ENCODE assay signal across 1 cellular context in genomic region chr9:112921549-112921948, GRCh38.
TF ChIP-seq lines count a peak whose summit lies in the region.

No MANE protein-coding gene starts in this region.

TF ChIP-seq in K562, 482 proteins besides CTCF, POLR2A, EP300 and RAD21 (continued from another document and continues in another):
- no peak for TF ChIP-seq MGA (IDR thresholded peaks at IDR 0.05)
- no peak for TF ChIP-seq CREB3L1 (IDR thresholded peaks at IDR 0.05; ENCODE audit: borderline replicate concordance, low read depth)
- TF ChIP-seq THRA (IDR thresholded peaks at IDR 0.05): no peak
- no peak for TF ChIP-seq EWSR1 (IDR thresholded peaks at IDR 0.05; ENCODE audit: borderline replicate concordance, low read depth, partially characterized antibody)
- TF ChIP-seq XRCC4 (IDR thresholded peaks at IDR 0.05; ENCODE audit: extremely low read depth, insufficient read depth, insufficient read length): no peak
- peak; percentile 8; the same call in 1 of the 2 replicates for TF ChIP-seq NFIC (IDR thresholded peaks at IDR 0.05)
- no peak for TF ChIP-seq ZNF24 (IDR thresholded peaks at IDR 0.05)
- TF ChIP-seq MXI1 (IDR thresholded peaks at IDR 0.05; ENCODE audit: low read depth, low read length): no peak
- TF ChIP-seq CBFA2T3 (IDR thresholded peaks at IDR 0.05): peak; percentile 33; the same call in 1 of the 2 replicates
- no peak for TF ChIP-seq FOXK2 (conservative IDR thresholded peaks at IDR 0.05 in 1 of 2, IDR thresholded peaks at IDR 0.05 in 1 of 2; ENCODE audit: low read depth in 2 of 2)
- no peak for TF ChIP-seq AFF1 (IDR thresholded peaks at IDR 0.05; ENCODE audit: low read depth in 1 of 2, partially characterized antibody in 2 of 2)
- no peak for TF ChIP-seq SP2 (IDR thresholded peaks at IDR 0.05; ENCODE audit: extremely low read depth, low read depth, low read length, poor library complexity, severe bottlenecking)
- TF ChIP-seq SREBF1 (IDR thresholded peaks at IDR 0.05; ENCODE audit: borderline replicate concordance, low read depth, low read length): no peak
- TF ChIP-seq RBBP5 (IDR thresholded peaks at IDR 0.05; ENCODE audit: borderline replicate concordance, insufficient read depth, low read length, poor library complexity, severe bottlenecking): no peak
- no peak for TF ChIP-seq PREB (CRISPR knock-in tag; IDR thresholded peaks at IDR 0.05)
- TF ChIP-seq ZNF511 (CRISPR knock-in tag; IDR thresholded peaks at IDR 0.05): no peak
- TF ChIP-seq YY1 (IDR thresholded peaks at IDR 0.05; ENCODE audit: borderline replicate concordance in 1 of 3, control insufficient read depth in 1 of 3, extremely low read depth in 1 of 3, insufficient read depth in 3 of 3, insufficient read length in 1 of 3, insufficient replicate concordance in 2 of 3, low read depth in 1 of 3, low read length in 2 of 3): no peak
- no peak for TF ChIP-seq KDM4B (IDR thresholded peaks at IDR 0.05; ENCODE audit: borderline replicate concordance in 2 of 2, low read depth in 1 of 2)
- peak; percentile 60 for TF ChIP-seq DEAF1 (CRISPR knock-in tag; IDR thresholded peaks at IDR 0.05)
- TF ChIP-seq ZBTB17 (CRISPR knock-in tag; IDR thresholded peaks at IDR 0.05): no peak
- TF ChIP-seq KLF6 (CRISPR knock-in tag; IDR thresholded peaks at IDR 0.05; ENCODE audit: borderline replicate concordance): no peak
- TF ChIP-seq DLX4 (CRISPR knock-in tag; IDR thresholded peaks at IDR 0.05): no peak
- no peak for TF ChIP-seq ZNF431 (CRISPR knock-in tag; IDR thresholded peaks at IDR 0.05)
- no peak for TF ChIP-seq SRSF1 (IDR thresholded peaks at IDR 0.05; ENCODE audit: low read depth, low read length)
